Comparison of ENCODE assay signal across 26 cellular contexts in the genomic region with DNA sequence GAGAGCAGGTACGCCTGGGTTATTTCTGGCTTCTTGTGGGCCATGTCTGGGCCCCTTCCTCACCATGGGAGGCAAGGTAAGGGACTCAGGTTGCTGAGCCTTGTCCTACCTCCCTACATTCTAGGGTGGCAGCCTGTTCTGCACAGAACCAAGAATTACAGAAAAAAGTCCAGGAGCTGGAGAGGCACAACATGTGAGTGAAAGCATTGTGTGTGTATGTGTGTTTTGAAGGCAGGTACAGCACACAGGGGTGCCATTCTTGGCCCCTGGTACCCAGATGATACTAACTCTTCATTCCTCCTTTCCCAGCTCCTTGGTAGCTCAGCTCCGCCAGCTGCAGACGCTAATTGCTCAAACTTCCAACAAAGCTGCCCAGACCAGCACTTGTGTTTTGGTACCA. TPM values are rescaled to one million over a fixed set of nuclear protein-coding genes. Genes with fewer than 3 reads are reported as not detected.
DNase-seq lines count a peak whose midpoint lies in the region; TF ChIP-seq lines count a peak whose summit lies in the region.
"Had no signal": no experiment of that assay in that cellular context is flagged by ENCODE, and none has a peak within 500 bp of the region (broad histone marks: within the 10 kb centered on the region; RNA-seq: fewer than 3 reads in every experiment).

No MANE protein-coding gene starts in this region.

- H3K4me2 ChIP-seq in H9 (ENCODE audit: insufficient read depth, insufficient read length, low read length), result no peak overlapping the region

- H4K20me1 ChIP-seq in H9 (ENCODE audit: control insufficient read depth, insufficient read depth, insufficient read length), result no peaks in the 10 kb centered on the region

- H3K27ac ChIP-seq in CD8-positive, alpha-beta memory T cell (ENCODE audit: low read depth, low read length), result no peak overlapping the region
- H3K27ac ChIP-seq in H9 (ENCODE audit: insufficient read length, low read depth, low read length), result no peak overlapping the region
- H3K27ac ChIP-seq in esophagus muscularis mucosa (replicated peaks in 1 of 4), result no peak overlapping the region
- H3K27ac ChIP-seq: heart right ventricle, SJCRH30, upper lobe of right lung had no signal

- TF ChIP-seq POLR2A in esophagus muscularis mucosa (IDR thresholded peaks at IDR 0.05; ENCODE audit: low read depth), result no peak

- no peak overlapping the region for H4K8ac ChIP-seq in H9 (replicated peaks; ENCODE audit: insufficient read length, low read depth, low read length)

- H3K4me1 Mint-ChIP-seq in CD8-positive, alpha-beta memory T cell, result peaks cover 25 to 49% (median 28%) of the 10 kb centered on the region in 3 donors
- peaks cover 20 to 29% of the 10 kb centered on the region in 2 experiments for H3K4me1 Mint-ChIP-seq in H9
- H3K4me1 Mint-ChIP-seq in activated naive CD8-positive, alpha-beta T cell treated with anti-CD3 and anti-CD28 coated beads for 36 hours, result peaks cover 42% of the 10 kb centered on the region
- H3K4me1 Mint-ChIP-seq in nephron, result peaks cover 30% of the 10 kb centered on the region

- no peak overlapping the region for H2BK5ac ChIP-seq in H9 (ENCODE audit: insufficient read length, low read length)

- no peaks in the 10 kb centered on the region for H3K9me3 ChIP-seq in CD8-positive, alpha-beta memory T cell (ENCODE audit: low read length)
- no peaks in the 10 kb centered on the region for H3K9me3 ChIP-seq in H9 (ENCODE audit: control insufficient read depth, low read depth, low read length)
- H3K9me3 ChIP-seq in esophagus muscularis mucosa, result no peaks in the 10 kb centered on the region
- H3K9me3 ChIP-seq: heart right ventricle, SJCRH30, upper lobe of right lung had no signal

- no peaks in the 10 kb centered on the region for H3K79me1 ChIP-seq in H9 (ENCODE audit: insufficient read depth, low read depth, low read length, poor library complexity, severe bottlenecking)

- H3K36me3 ChIP-seq in CD8-positive, alpha-beta memory T cell (ENCODE audit: insufficient read depth, low read length), result peaks cover 26% of the 10 kb centered on the region
- peaks cover 17 to 36% (median 32%) of the 10 kb centered on the region in 4 donors for H3K36me3 ChIP-seq in esophagus muscularis mucosa

- peaks cover 0 to 51% (median 10%) of the 10 kb centered on the region in 3 donors for H3K36me3 Mint-ChIP-seq in CD8-positive, alpha-beta memory T cell
- H3K36me3 Mint-ChIP-seq in H9 (ENCODE audit: insufficient read depth in 1 of 3, low read depth in 3 of 3) (peaks cover 25 to 50% (median 48%) of the 10 kb centered on the region in 3 experiments), nephron (ENCODE audit: low read depth) (peaks cover 34% of the 10 kb centered on the region)
- H3K36me3 Mint-ChIP-seq in activated naive CD8-positive, alpha-beta T cell treated with anti-CD3 and anti-CD28 coated beads for 36 hours, result peaks cover 38% of the 10 kb centered on the region

- no peak overlapping the region for H3K56ac ChIP-seq in H9 (ENCODE audit: insufficient read length, low read depth, low read length)

- no peak overlapping the region for H2BK20ac ChIP-seq in H9 (ENCODE audit: low read depth, low read length, poor library complexity, severe bottlenecking)

- no peak overlapping the region for H4K5ac ChIP-seq in H9 (ENCODE audit: insufficient read length, low read depth, low read length)

- POLR2A ChIA-PET in CD8-positive, alpha-beta memory T cell (lab: Charles Lee), result interaction anchor here (0.6 to 1.7 kb wide), 3 partner anchors 10 to 177 kb away, joined by 3 to 4 read pairs (median 3); a partner anchor contains a TSS

- no peak overlapping the region for H3K9ac ChIP-seq in H9 (ENCODE audit: extremely low read depth, insufficient read length, low read length)

- no peak overlapping the region for H2AK5ac ChIP-seq in H9 (ENCODE audit: insufficient read length, low read length)

- CTCF ChIA-PET in CD8-positive, alpha-beta memory T cell (lab: Charles Lee), result interaction anchor here (0.6 to 1.3 kb wide), 2 partner anchors 14 to 1351 kb away, joined by 3 read pairs; no protein-coding TSS in a partner anchor

- no peak for DNase-seq in CD8-positive, alpha-beta memory T cell
- no peak for DNase-seq in H9
- no peak for DNase-seq in activated naive CD8-positive, alpha-beta T cell treated with anti-CD3 and anti-CD28 coated beads for 36 hours
- no peak for DNase-seq in esophagus muscularis mucosa (ENCODE audit: extremely low spot score)
- DNase-seq in AML-193 (lab: John Stamatoyannopoulos, UW), result no peak
- DNase-seq in NCI-H2029 treated with DMSO at 0.1 percent for 48 hours (lab: John Stamatoyannopoulos, UW), result no peak
- no peak for DNase-seq in NCI-H2196 (lab: John Stamatoyannopoulos, UW; ENCODE audit: unreplicated experiment)
- DNase-seq: activated CD4-positive, alpha-beta T cell treated with anti-CD3 and anti-CD28 coated beads for 1 hour; activated naive CD4-positive, alpha-beta T cell treated with anti-CD3 and anti-CD28 coated beads, Interleukin-2, amount 50 U/mL, for 16 hours; activated T-cell treated with anti-CD3 and anti-CD28 coated beads, Interleukin-2, amount 50 U/mL, for 4 hours; cerebellar nuclear complex; DND-41; foreskin fibroblast; HCEC 1CT; heart right ventricle; left cardiac atrium; NCI-H1417 treated with DMSO at 0.1 percent for 48 hours; NCI-H510A; NK-92 treated with Interleukin-12 subunit alpha and Interleukin-12 subunit beta, amount 100 ng/mL, for 24 hours; occipital lobe; SJCRH30; small intestine; stimulated activated CD4-positive, alpha-beta T cell treated with anti-CD3 and anti-CD28 coated beads, Interleukin-2, amount 100 ng/mL, for 24 hours; T-helper 1 cell; upper lobe of right lung had no signal

- no peak overlapping the region for H3K18ac ChIP-seq in H9 (ENCODE audit: insufficient read length, low read depth, low read length)

- no peak overlapping the region for H3K23ac ChIP-seq in H9 (ENCODE audit: insufficient read length, low read depth, low read length)

- H3K9me3 Mint-ChIP-seq in CD8-positive, alpha-beta memory T cell, result no peaks in the 10 kb centered on the region
- H3K9me3 Mint-ChIP-seq in H9 (no peaks in the 10 kb centered on the region), nephron (no peaks in the 10 kb centered on the region)
- H3K9me3 Mint-ChIP-seq in activated naive CD8-positive, alpha-beta T cell treated with anti-CD3 and anti-CD28 coated beads for 36 hours, result no peaks in the 10 kb centered on the region
- H3K9me3 Mint-ChIP-seq: activated T-cell treated with anti-CD3 and anti-CD28 coated beads, Interleukin-2, amount 50 U/mL, for 4 hours had no signal

- H3K4ac ChIP-seq in H9 (ENCODE audit: low read depth, low read length), result no peak overlapping the region

- H3K27ac Mint-ChIP-seq in CD8-positive, alpha-beta memory T cell, result peak overlapping the region in 5 of 8 donors; percentile 18 to 91 (median 47)
- H3K27ac Mint-ChIP-seq in H9 (peak overlapping the region in 2 of 3 experiments; percentile 62 to 65; a peak in 2 of 7 replicates), nephron (no peak overlapping the region)
- peak overlapping the region; percentile 76 for H3K27ac Mint-ChIP-seq in activated naive CD8-positive, alpha-beta T cell treated with anti-CD3 and anti-CD28 coated beads for 36 hours

- H2BK15ac ChIP-seq in H9 (ENCODE audit: low read depth, low read length), result no peak overlapping the region

- H3K79me2 ChIP-seq in H9 (ENCODE audit: insufficient read depth, low read length), result no peaks in the 10 kb centered on the region

- H3K4me3 Mint-ChIP-seq in CD8-positive, alpha-beta memory T cell, result peak overlapping the region in 1 of 7 donors; percentile 84
- H3K4me3 Mint-ChIP-seq in H9 (no peak overlapping the region), nephron (peak overlapping the region in 2 of 3 experiments; percentile 45)
- H3K4me3 Mint-ChIP-seq in activated naive CD8-positive, alpha-beta T cell treated with anti-CD3 and anti-CD28 coated beads for 36 hours, result no peak overlapping the region
- H3K4me3 Mint-ChIP-seq: activated T-cell treated with anti-CD3 and anti-CD28 coated beads, Interleukin-2, amount 50 U/mL, for 4 hours had no signal

- no peak for TF ChIP-seq EP300 in esophagus muscularis mucosa (IDR thresholded peaks at IDR 0.05)

- no CpG with 5 or more reads among the region's 3 CpGs for WGBS in H9 (ENCODE audit: extremely low coverage, insufficient read length, low lambda C conversion rate)
- 85% methylated on average over 3 of the region's 3 CpGs for WGBS in esophagus muscularis mucosa

- no peaks in the 10 kb centered on the region for H3K27me3 ChIP-seq in CD8-positive, alpha-beta memory T cell (ENCODE audit: insufficient read depth, low read length, poor library complexity, severe bottlenecking)
- no peaks in the 10 kb centered on the region for H3K27me3 ChIP-seq in H9 (ENCODE audit: insufficient read depth, low read length)
- no peaks in the 10 kb centered on the region for H3K27me3 ChIP-seq in esophagus muscularis mucosa
- H3K27me3 ChIP-seq: heart right ventricle, SJCRH30, upper lobe of right lung had no signal

- peaks cover 15% of the 10 kb centered on the region for H3K4me1 ChIP-seq in CD8-positive, alpha-beta memory T cell (ENCODE audit: insufficient read depth, low read length)
- H3K4me1 ChIP-seq in H9 (ENCODE audit: insufficient read depth, low read length) (no peaks in the 10 kb centered on the region), esophagus muscularis mucosa (peaks cover 18 to 35% (median 28%) of the 10 kb centered on the region in 4 donors)
- H3K4me1 ChIP-seq: SJCRH30 had no signal

- no peak for TF ChIP-seq CTCF in H9 (conservative IDR thresholded peaks at IDR 0.05)
- TF ChIP-seq CTCF in nephron (IDR thresholded peaks at IDR 0.05; ENCODE audit: unreplicated experiment in 3 of 3), result no peak
- TF ChIP-seq CTCF in esophagus muscularis mucosa (IDR thresholded peaks at IDR 0.05), result no peak

- no peak overlapping the region for H3K4me3 ChIP-seq in CD8-positive, alpha-beta memory T cell (ENCODE audit: low read length)
- no peak overlapping the region for H3K4me3 ChIP-seq in esophagus muscularis mucosa
- H3K4me3 ChIP-seq: heart right ventricle, SJCRH30, upper lobe of right lung had no signal

- no peak overlapping the region for H4K91ac ChIP-seq in H9 (ENCODE audit: insufficient read length, low read depth, low read length)

- no peak overlapping the region for H3K14ac ChIP-seq in H9 (ENCODE audit: insufficient read depth, low read length)

- no peak overlapping the region for H2AFZ ChIP-seq in H9 (ENCODE audit: low read length)

- no peaks in the 10 kb centered on the region for H3K27me3 Mint-ChIP-seq in CD8-positive, alpha-beta memory T cell
- H3K27me3 Mint-ChIP-seq in H9 (ENCODE audit: low read depth) (no peaks in the 10 kb centered on the region), nephron (ENCODE audit: low read depth) (no peaks in the 10 kb centered on the region)
- no peaks in the 10 kb centered on the region for H3K27me3 Mint-ChIP-seq in activated naive CD8-positive, alpha-beta T cell treated with anti-CD3 and anti-CD28 coated beads for 36 hours

- intact Hi-C loops in esophagus muscularis mucosa (cut with DNase I), result no loop called here

- H3K23me2 ChIP-seq in H9 (ENCODE audit: insufficient read length, low read depth, low read length, poor library complexity, severe bottlenecking), result peaks cover 9% of the 10 kb centered on the region

- H2BK12ac ChIP-seq in H9 (ENCODE audit: insufficient read length, low read depth, low read length), result no peak overlapping the region

- H2BK120ac ChIP-seq in H9 (ENCODE audit: low read depth, low read length, poor library complexity, severe bottlenecking), result no peak overlapping the region

- H3T11ph ChIP-seq in H9 (ENCODE audit: low read length), result no peak overlapping the region

RNA-seq across cellular contexts. Expression of a gene that starts 4.4 kb away (rescaled TPM):
- 100 to 1,000 TPM; 232 to 239 TPM for total RNA-seq in CD8-positive, alpha-beta memory T cell
- polyA plus RNA-seq in CD8-positive, alpha-beta memory T cell, result 351 TPM
- 85.0 and 85.4 TPM in 2 replicates for total RNA-seq in H9 (2021)
- 100 to 1,000 TPM; 204 to 214 TPM for total RNA-seq in activated naive CD8-positive, alpha-beta T cell treated with anti-CD3 and anti-CD28 coated beads for 36 hours
- 100 to 1,000 TPM; 175 to 238 (median 216) TPM for total RNA-seq in esophagus muscularis mucosa

RNA-seq across cellular contexts. Expression of a gene that starts 5.4 kb away (rescaled TPM):
- 10 to 100 TPM in 1 of 2 experiments, 1 to 10 TPM in 1; 10.0 to 10.1 TPM for total RNA-seq in CD8-positive, alpha-beta memory T cell
- 5.3 TPM for polyA plus RNA-seq in CD8-positive, alpha-beta memory T cell
- total RNA-seq in H9 (2021) (27.6 and 27.7 TPM in 2 replicates), esophagus muscularis mucosa (1 to 10 TPM; 2.9 to 7.6 (median 6.8) TPM)
- total RNA-seq in activated naive CD8-positive, alpha-beta T cell treated with anti-CD3 and anti-CD28 coated beads for 36 hours, result 1 to 10 TPM; 6.8 to 7.3 TPM

RNA-seq across cellular contexts. Expression of a gene that starts 9.7 kb away (rescaled TPM):
- 10 to 100 TPM; 85.5 to 88.2 TPM for total RNA-seq in CD8-positive, alpha-beta memory T cell
- polyA plus RNA-seq in CD8-positive, alpha-beta memory T cell, result 39.2 TPM
- total RNA-seq in H9 (2021) (161 and 170 TPM in 2 replicates), esophagus muscularis mucosa (100 to 1,000 TPM in 3 of 4 donors, 10 to 100 TPM in 1; 74.3 to 114 (median 104) TPM)
- total RNA-seq in activated naive CD8-positive, alpha-beta T cell treated with anti-CD3 and anti-CD28 coated beads for 36 hours, result 10 to 100 TPM; 60.6 to 63.1 TPM

RNA-seq across cellular contexts. Expression of a gene that starts 13.1 kb away (rescaled TPM):
- 1 to 10 TPM; 9.0 to 9.5 TPM for total RNA-seq in CD8-positive, alpha-beta memory T cell
- polyA plus RNA-seq in CD8-positive, alpha-beta memory T cell, result not detected
- total RNA-seq in H9 (2021), result 122 and 130 TPM in 2 replicates
- 10 to 100 TPM; 48.7 to 53.5 TPM for total RNA-seq in activated naive CD8-positive, alpha-beta T cell treated with anti-CD3 and anti-CD28 coated beads for 36 hours
- 10 to 100 TPM; 41.1 to 56.3 (median 46.6) TPM for total RNA-seq in esophagus muscularis mucosa

RNA-seq across cellular contexts. Expression of a gene that starts 14.7 kb away (rescaled TPM):
- 10 to 100 TPM; 53.9 to 63.2 TPM for total RNA-seq in CD8-positive, alpha-beta memory T cell
- polyA plus RNA-seq in CD8-positive, alpha-beta memory T cell, result 38.9 TPM
- total RNA-seq in H9 (2021), result 44.7 and 45.7 TPM in 2 replicates
- 10 to 100 TPM; 56.4 to 67.0 TPM for total RNA-seq in activated naive CD8-positive, alpha-beta T cell treated with anti-CD3 and anti-CD28 coated beads for 36 hours
- total RNA-seq in esophagus muscularis mucosa, result 10 to 100 TPM; 12.5 to 20.4 (median 17.6) TPM

Comparison
In these comparisons a context has a peak if more than half of its experiments do, and no peak if none do; other contexts are left out.
1. H3K27ac Mint-ChIP-seq: peak in CD8-positive, alpha-beta memory T cell (5 of 8), H9 (2 of 3) and activated naive CD8-positive, alpha-beta T cell treated with anti-CD3 and anti-CD28 coated beads for 36 hours (single experiment); none in nephron (0 of 3).
2. H3K4me3 Mint-ChIP-seq: peak in nephron (2 of 3); none in H9 (0 of 2) and activated naive CD8-positive, alpha-beta T cell treated with anti-CD3 and anti-CD28 coated beads for 36 hours (single experiment).